In the genomic region with DNA sequence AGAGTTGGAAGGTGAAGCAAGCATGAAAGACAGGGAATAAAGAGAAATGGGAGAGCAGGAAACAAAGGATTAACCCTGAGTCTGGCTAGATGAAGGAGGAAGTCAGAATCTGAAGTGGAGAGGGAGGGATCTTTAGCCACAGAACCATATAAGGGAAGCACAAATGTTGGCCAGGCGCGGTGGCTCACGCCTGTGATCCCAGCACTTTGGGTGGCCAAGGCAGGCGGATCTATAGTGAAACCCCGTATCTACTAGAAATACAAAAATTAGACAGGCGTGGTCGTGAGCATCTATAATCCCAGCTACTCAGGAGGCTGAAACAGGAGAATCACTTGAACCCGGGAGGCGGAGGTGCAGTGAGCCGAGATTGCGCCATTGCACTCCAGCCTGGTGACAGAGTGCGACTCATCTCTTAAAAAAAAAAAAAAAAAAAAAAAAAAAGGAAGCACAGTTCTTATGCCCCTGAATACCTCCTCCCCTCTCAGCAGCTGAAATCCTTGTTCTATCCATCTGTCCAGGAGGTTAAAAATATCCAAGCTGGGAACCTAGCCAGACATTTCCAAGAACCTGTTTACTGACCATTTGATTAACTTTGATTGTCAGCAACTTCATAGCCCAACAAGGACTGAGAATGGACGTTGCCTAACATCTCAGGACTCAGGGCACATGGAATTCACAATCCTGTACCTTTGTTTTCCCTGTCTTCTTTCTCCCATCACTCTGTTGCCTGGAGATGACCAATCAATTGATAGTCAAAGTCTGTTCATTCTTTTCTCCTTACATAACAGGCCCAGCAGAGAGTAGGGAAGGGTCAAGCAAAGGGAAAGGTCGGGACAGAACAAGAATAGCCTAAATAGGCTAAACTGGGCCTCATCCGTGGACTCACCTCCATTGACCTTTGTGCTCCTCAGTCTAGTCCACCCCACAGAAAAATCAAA, we compare ENCODE assay signal across 8 cellular contexts. TPM values are rescaled to one million over a fixed set of nuclear protein-coding genes. Genes with fewer than 3 reads are reported as not detected.
DNase-seq lines count a peak whose midpoint lies in the region; ATAC-seq and TF ChIP-seq lines count a peak whose summit lies in the region.

No MANE protein-coding gene starts in this region.

- CTCF ChIA-PET in OCI-LY7 (lab: Charles Lee; ENCODE audit: unreplicated experiment), result no interaction called here

- no peak for TF ChIP-seq CTCF in OCI-LY7 (conservative IDR thresholded peaks at IDR 0.05; ENCODE audit: low read length)

- H3K79me1 ChIP-seq in mesendoderm (ENCODE audit: low read length), result no peaks in the 10 kb centered on the region

- no peak overlapping the region for H3K4ac ChIP-seq in mesendoderm (ENCODE audit: low read depth, low read length)

- no peak overlapping the region for H3K27ac ChIP-seq in OCI-LY7 (ENCODE audit: low read depth, low read length, poor library complexity, severe bottlenecking)
- peak overlapping the region; percentile 22 for H3K27ac ChIP-seq in mesendoderm (ENCODE audit: low read depth, low read length)
- peak overlapping the region; percentile 42 to 65 for H3K27ac ChIP-seq in aorta (ENCODE audit: low read depth in 1 of 2, low read length in 2 of 2)

- intact Hi-C loops in OCI-LY7 (cut with micrococcal nuclease; ENCODE audit: unreplicated experiment) (no loop called here), aorta (cut with DNase I) (no loop called here)

- H3K56ac ChIP-seq in mesendoderm (ENCODE audit: low read length), result peak overlapping the region; percentile 73

- H3K27me3 Mint-ChIP-seq in T-helper 2 cell treated with Interferon-gamma antibody and Interleukin-4, amounts not matched to agents 5 μg/mL and 100 μg/mL, for 36 hours (ENCODE audit: low read depth), result no peaks in the 10 kb centered on the region

- peak overlapping the region; percentile 65 for H3K4me3 Mint-ChIP-seq in T-helper 2 cell treated with Interferon-gamma antibody and Interleukin-4, amounts not matched to agents 5 μg/mL and 100 μg/mL, for 36 hours

- ATAC-seq in aorta (ENCODE audit: low FRiP score) (peak; percentile 12), GM21423 (IDR thresholded peaks at IDR 0.05; ENCODE audit: unreplicated experiment) (no peak)

- H2AK5ac ChIP-seq in mesendoderm (ENCODE audit: low read length), result no peak overlapping the region

- DNase-seq in T-helper 2 cell treated with Interferon-gamma antibody and Interleukin-4, amounts not matched to agents 5 μg/mL and 100 μg/mL, for 36 hours (ENCODE audit: low spot score), result no peak
- DNase-seq in T-helper 2 cell, result no peak
- no peak for DNase-seq in OCI-LY7 (ENCODE audit: low spot score)
- peak; percentile 29 to 57 for DNase-seq in cerebellar nuclear complex (lab: John Stamatoyannopoulos, UW)
- DNase-seq in mesendoderm, result peak; percentile 67
- peak in 1 of 2 donors; percentile 71 for DNase-seq in aorta
- no peak for DNase-seq in SK-N-DZ (ENCODE audit: low spot score)

- no peak overlapping the region for H2BK120ac ChIP-seq in mesendoderm (ENCODE audit: low read depth, low read length)

- H3K27ac Mint-ChIP-seq in T-helper 2 cell treated with Interferon-gamma antibody and Interleukin-4, amounts not matched to agents 5 μg/mL and 100 μg/mL, for 36 hours, result peak overlapping the region; percentile 64

- BruUV-seq in OCI-LY7 (replicated peaks; lab: Mats Ljungman, UMichigan), result no TSS peak

- no peak overlapping the region for H3K9ac ChIP-seq in mesendoderm (ENCODE audit: low read length)

- POLR2A ChIA-PET in OCI-LY7 (lab: Charles Lee), result interaction anchor here (0.6 to 2.3 kb wide), 3 partner anchors 11 to 39 kb away, joined by 3 to 11 read pairs (median 5); a partner anchor contains a TSS

- H3K18ac ChIP-seq in mesendoderm (ENCODE audit: low read length), result no peak overlapping the region

- H3K4me1 ChIP-seq in OCI-LY7 (ENCODE audit: insufficient read depth, low read length, poor library complexity, severe bottlenecking), result peaks cover 60% of the 10 kb centered on the region
- H3K4me1 ChIP-seq in mesendoderm (ENCODE audit: control insufficient read depth, low read depth, low read length), result peaks cover 2% of the 10 kb centered on the region
- H3K4me1 ChIP-seq in aorta (ENCODE audit: control insufficient read depth in 1 of 2, insufficient read depth in 2 of 2, low read length in 2 of 2), result peaks cover under 1 to 3% of the 10 kb centered on the region in 2 donors

- peak overlapping the region; percentile 23; the same call in 1 of the 2 replicates for H3K4me2 ChIP-seq in OCI-LY7 (ENCODE audit: low read length)
- H3K4me2 ChIP-seq in mesendoderm (ENCODE audit: low read length), result no peak overlapping the region

- H3K36me3 Mint-ChIP-seq in T-helper 2 cell treated with Interferon-gamma antibody and Interleukin-4, amounts not matched to agents 5 μg/mL and 100 μg/mL, for 36 hours (ENCODE audit: low read depth), result no peaks in the 10 kb centered on the region

- no peaks in the 10 kb centered on the region for H4K20me1 ChIP-seq in OCI-LY7 (ENCODE audit: insufficient read depth, low read length)

- H3K79me2 ChIP-seq in OCI-LY7 (ENCODE audit: insufficient read depth, low read depth, low read length) (no peaks in the 10 kb centered on the region), mesendoderm (ENCODE audit: control insufficient read depth, insufficient read depth, low read length) (no peaks in the 10 kb centered on the region)

- H3K4me1 Mint-ChIP-seq in T-helper 2 cell treated with Interferon-gamma antibody and Interleukin-4, amounts not matched to agents 5 μg/mL and 100 μg/mL, for 36 hours (ENCODE audit: low read depth), result peaks cover 58% of the 10 kb centered on the region

- no peak overlapping the region for H3K23ac ChIP-seq in mesendoderm (ENCODE audit: low read length)

- H3K9me3 ChIP-seq in OCI-LY7 (ENCODE audit: low read length) (no peaks in the 10 kb centered on the region), aorta (ENCODE audit: control insufficient read depth, low read length) (no peaks in the 10 kb centered on the region)

- H2AFZ ChIP-seq in OCI-LY7 (ENCODE audit: low read length), result peak overlapping the region; percentile 79

- no peak overlapping the region for H2BK5ac ChIP-seq in mesendoderm (ENCODE audit: low read length)

- H2BK15ac ChIP-seq in mesendoderm (replicated peaks; ENCODE audit: low read depth), result no peak overlapping the region

- H3K36me3 ChIP-seq in OCI-LY7 (ENCODE audit: insufficient read depth, low read length) (no peaks in the 10 kb centered on the region), mesendoderm (ENCODE audit: control insufficient read depth, insufficient read depth, low read length) (no peaks in the 10 kb centered on the region), aorta (ENCODE audit: control insufficient read depth in 1 of 2, insufficient read depth in 2 of 2, low read length in 1 of 2) (no peaks in the 10 kb centered on the region)

- no CpG with 5 or more reads among the region's 15 CpGs for WGBS in mesendoderm (ENCODE audit: extremely low coverage, insufficient coverage, low lambda C conversion rate)
- WGBS in aorta, 2 donors, result 68 to 69% methylated on average over 15 of the region's 15 CpGs

- no peak overlapping the region for H4K8ac ChIP-seq in mesendoderm (ENCODE audit: low read depth, low read length)

- no peaks in the 10 kb centered on the region for H3K9me2 ChIP-seq in OCI-LY7 (ENCODE audit: insufficient read depth, low read length)

- no peaks in the 10 kb centered on the region for H3K27me3 ChIP-seq in mesendoderm (ENCODE audit: insufficient read depth, low read length, poor library complexity)
- H3K27me3 ChIP-seq in aorta (ENCODE audit: control insufficient read depth in 1 of 2, insufficient read depth in 2 of 2, low read length in 1 of 2), result no peaks in the 10 kb centered on the region

- no peaks in the 10 kb centered on the region for H3K9me3 Mint-ChIP-seq in T-helper 2 cell treated with Interferon-gamma antibody and Interleukin-4, amounts not matched to agents 5 μg/mL and 100 μg/mL, for 36 hours

- H3K4me3 ChIP-seq in OCI-LY7 (ENCODE audit: low read depth, low read length, poor library complexity, severe bottlenecking) (no peak overlapping the region), mesendoderm (ENCODE audit: low read length) (no peak overlapping the region), aorta (ENCODE audit: low read length in 2 of 2) (no peak overlapping the region)

- H4K5ac ChIP-seq in mesendoderm (ENCODE audit: low read length), result peak overlapping the region; percentile 24

RNA-seq across cellular contexts. Expression of a gene that starts 10.6 kb away (rescaled TPM):
- total RNA-seq in OCI-LY7 (2014; rRNA removed; shearing (Covaris generic)), result 99.9 and 144 TPM in 2 replicates
- total RNA-seq in OCI-LY7 (2022) (50.3 and 76.8 TPM in 2 replicates), aorta (100 to 1,000 TPM; 354 to 536 TPM)
- polyA plus RNA-seq in mesendoderm (2013, experiment 1 of 2), result 2.3 TPM
- 2.0 TPM for polyA plus RNA-seq in mesendoderm (2013, experiment 2 of 2)
- polyA plus RNA-seq in aorta, result 100 to 1,000 TPM in 1 of 2 donors, 10 to 100 TPM in 1; 83.1 to 169 TPM
- polyA plus RNA-seq in SK-N-DZ (2014; cell fraction: cytosol; rRNA removed), result 124 and 144 TPM in 2 replicates
- 185 and 202 TPM in 2 replicates for polyA plus RNA-seq in SK-N-DZ (2014; cell fraction: nucleus; rRNA removed)

RNA-seq across cellular contexts. Expression of a gene that starts 21.3 kb away (rescaled TPM):
- total RNA-seq in OCI-LY7 (2014; rRNA removed; shearing (Covaris generic)), result 19.8 and 29.8 TPM in 2 replicates
- total RNA-seq in OCI-LY7 (2022) (27.3 and 30.7 TPM in 2 replicates), aorta (10 to 100 TPM; 23.8 to 26.4 TPM)
- polyA plus RNA-seq in mesendoderm (2013, experiment 1 of 2), result 2.9 TPM
- 3.3 TPM for polyA plus RNA-seq in mesendoderm (2013, experiment 2 of 2)
- polyA plus RNA-seq in aorta, result 10 to 100 TPM; 73.4 to 89.0 TPM
- polyA plus RNA-seq in SK-N-DZ (2014; cell fraction: cytosol; rRNA removed), result 9.5 and 10.6 TPM in 2 replicates
- 7.5 and 11.4 TPM in 2 replicates for polyA plus RNA-seq in SK-N-DZ (2014; cell fraction: nucleus; rRNA removed)

RNA-seq across cellular contexts. Expression of a gene that starts 21.4 kb away (rescaled TPM):
- total RNA-seq in OCI-LY7 (2014; rRNA removed; shearing (Covaris generic)), result 0.62 and 1.9 TPM in 2 replicates
- 4.5 and 4.8 TPM in 2 replicates for total RNA-seq in OCI-LY7 (2022)
- polyA plus RNA-seq in mesendoderm (2013, experiment 1 of 2), result 0.11 TPM
- 0.13 TPM for polyA plus RNA-seq in mesendoderm (2013, experiment 2 of 2)
- total RNA-seq in aorta, result 1 to 10 TPM; 1.4 to 2.2 TPM
- 1 to 10 TPM in 1 of 2 donors, under 1 TPM in 1; 0.63 to 1.9 TPM for polyA plus RNA-seq in aorta
- polyA plus RNA-seq in SK-N-DZ (2014; cell fraction: cytosol; rRNA removed), result 0.55 and 0.71 TPM in 2 replicates
- 0.46 and 0.58 TPM in 2 replicates for polyA plus RNA-seq in SK-N-DZ (2014; cell fraction: nucleus; rRNA removed)

RNA-seq across cellular contexts. Expression of a gene that starts 28.0 kb away (rescaled TPM):
- 10.2 and 11.6 TPM in 2 replicates for total RNA-seq in OCI-LY7 (2014; rRNA removed; shearing (Covaris generic))
- 26.3 and 31.8 TPM in 2 replicates for total RNA-seq in OCI-LY7 (2022)
- polyA plus RNA-seq in mesendoderm (2013, experiment 1 of 2), result 2.8 TPM
- 2.7 TPM for polyA plus RNA-seq in mesendoderm (2013, experiment 2 of 2)
- total RNA-seq in aorta, result 10 to 100 TPM; 53.2 to 60.0 TPM
- polyA plus RNA-seq in aorta, result 10 to 100 TPM; 18.0 to 29.3 TPM
- polyA plus RNA-seq in SK-N-DZ (2014; cell fraction: cytosol; rRNA removed), result 22.4 and 25.6 TPM in 2 replicates
- 3.5 and 6.5 TPM in 2 replicates for polyA plus RNA-seq in SK-N-DZ (2014; cell fraction: nucleus; rRNA removed)

RNA-seq across cellular contexts. Expression of a gene that starts 35.8 kb away (rescaled TPM):
- total RNA-seq in OCI-LY7 (2014; rRNA removed; shearing (Covaris generic)), result not detected in 2 replicates
- total RNA-seq in OCI-LY7 (2022) (not detected in 2 replicates), aorta (not detected)
- polyA plus RNA-seq in mesendoderm (2013, experiment 1 of 2), result 0.08 TPM
- 0.07 TPM for polyA plus RNA-seq in mesendoderm (2013, experiment 2 of 2)
- polyA plus RNA-seq in aorta, result not detected
- not detected in 2 replicates for polyA plus RNA-seq in SK-N-DZ (2014; cell fraction: cytosol; rRNA removed)
- polyA plus RNA-seq in SK-N-DZ (2014; cell fraction: nucleus; rRNA removed), result not detected in 2 replicates

Comparison
In these comparisons a context has a peak if more than half of its experiments do, and no peak if none do; other contexts are left out.
1. DNase-seq: peak in cerebellar nuclear complex (2 of 2) and mesendoderm (single experiment); none in T-helper 2 cell treated with Interferon-gamma antibody and Interleukin-4, amounts not matched to agents 5 μg/mL and 100 μg/mL, for 36 hours (single experiment), T-helper 2 cell (0 of 5), OCI-LY7 (single experiment) and SK-N-DZ (single experiment).